Comparison of ENCODE assay signal across 9 cellular contexts in genomic region chr10:11180228-11180627, GRCh38.
A peak's percentile ranks its signal among the peaks of the same experiment; 100 is the strongest.
DNase-seq lines count a peak whose midpoint lies in the region; ATAC-seq and TF ChIP-seq lines count a peak whose summit lies in the region.
"Had no signal": no experiment of that assay in that cellular context is flagged by ENCODE, and none has a peak within 500 bp of the region (broad histone marks: within the 10 kb centered on the region; RNA-seq: fewer than 3 reads in every experiment).

No MANE protein-coding gene starts in this region.

- TF ChIP-seq CTCF in esophagus squamous epithelium (IDR thresholded peaks at IDR 0.05): no peak

- peaks cover 79% of the 10 kb centered on the region for H3K36me3 Mint-ChIP-seq in stimulated activated naive CD8-positive, alpha-beta T cell treated with anti-CD3 and anti-CD28 coated beads, Interleukin-15, Interleukin-2, amounts not matched to agents 100 ng/mL and 50 ng/mL, for 24 hours (ENCODE audit: low read depth)

- H3K27me3 ChIP-seq in esophagus squamous epithelium: no peaks in the 10 kb centered on the region

- DNase-seq in Right ventricle myocardium superior: peak; percentile 43
- DNase-seq in Right ventricle myocardium inferior (ENCODE audit: missing footprints): no peak
- DNase-seq in activated CD4-positive, CD25-positive, alpha-beta regulatory T cell treated with anti-CD3 and anti-CD28 coated beads, Interleukin-2, amount 50 U/mL, for 72 hours: peak; percentile 45
- no peak for DNase-seq in esophagus squamous epithelium (lab: John Stamatoyannopoulos, UW)
- DNase-seq in OCI-M1 (lab: John Stamatoyannopoulos, UW): no peak
- DNase-seq in COR-L47 (lab: John Stamatoyannopoulos, UW): no peak

- peaks cover 0 to 3% (median 0%) of the 10 kb centered on the region in 3 donors for H3K36me3 ChIP-seq in esophagus squamous epithelium

- 58 to 85% methylated on average over 8 to 13 of the region's 14 CpGs for WGBS in esophagus squamous epithelium, 2 donors

- peaks cover 0 to 2% (median 0%) of the 10 kb centered on the region in 3 donors for H3K9me3 ChIP-seq in esophagus squamous epithelium

- H3K27ac Mint-ChIP-seq in stimulated activated naive CD8-positive, alpha-beta T cell treated with anti-CD3 and anti-CD28 coated beads, Interleukin-15, Interleukin-2, amounts not matched to agents 100 ng/mL and 50 ng/mL, for 24 hours: peak overlapping the region; percentile 99

- ATAC-seq in Right ventricle myocardium superior (ENCODE audit: poor library complexity) (no peak), Right ventricle myocardium inferior (no peak), HG03175 (IDR thresholded peaks at IDR 0.05; ENCODE audit: unreplicated experiment) (no peak)
- ATAC-seq: Panc1 had no signal

- H3K4me3 ChIP-seq in esophagus squamous epithelium: peak overlapping the region in 2 of 4 donors; percentile 4 to 9

- no peak overlapping the region for H3K4me3 Mint-ChIP-seq in stimulated activated naive CD8-positive, alpha-beta T cell treated with anti-CD3 and anti-CD28 coated beads, Interleukin-15, Interleukin-2, amounts not matched to agents 100 ng/mL and 50 ng/mL, for 24 hours

- peak in 1 of 4 donors; percentile 15 for TF ChIP-seq POLR2A in esophagus squamous epithelium (IDR thresholded peaks at IDR 0.05)

- peaks cover 43% of the 10 kb centered on the region for H3K4me1 Mint-ChIP-seq in stimulated activated naive CD8-positive, alpha-beta T cell treated with anti-CD3 and anti-CD28 coated beads, Interleukin-15, Interleukin-2, amounts not matched to agents 100 ng/mL and 50 ng/mL, for 24 hours (ENCODE audit: low read depth)

- intact Hi-C loops in Right ventricle myocardium superior (cut with DNase I): no loop called here
- intact Hi-C loops in Right ventricle myocardium inferior (cut with DNase I): no loop called here
- intact Hi-C loops in esophagus squamous epithelium (cut with DNase I): no loop called here

- H3K27me3 Mint-ChIP-seq in stimulated activated naive CD8-positive, alpha-beta T cell treated with anti-CD3 and anti-CD28 coated beads, Interleukin-15, Interleukin-2, amounts not matched to agents 100 ng/mL and 50 ng/mL, for 24 hours: no peaks in the 10 kb centered on the region

- peak overlapping the region; percentile 11 to 71 (median 51) for H3K27ac ChIP-seq in esophagus squamous epithelium

- no peaks in the 10 kb centered on the region for H3K9me3 Mint-ChIP-seq in stimulated activated naive CD8-positive, alpha-beta T cell treated with anti-CD3 and anti-CD28 coated beads, Interleukin-15, Interleukin-2, amounts not matched to agents 100 ng/mL and 50 ng/mL, for 24 hours

- H3K4me1 ChIP-seq in esophagus squamous epithelium: peaks cover 6 to 50% (median 15%) of the 10 kb centered on the region in 3 donors

Comparison
In these comparisons a context has a peak if more than half of its experiments do, and no peak if none do; other contexts are left out.
1. DNase-seq: peak in Right ventricle myocardium superior (single experiment) and activated CD4-positive, CD25-positive, alpha-beta regulatory T cell treated with anti-CD3 and anti-CD28 coated beads, Interleukin-2, amount 50 U/mL, for 72 hours (single experiment); none in Right ventricle myocardium inferior (single experiment), esophagus squamous epithelium (single experiment), OCI-M1 (single experiment) and COR-L47 (single experiment).